In the genomic region with DNA sequence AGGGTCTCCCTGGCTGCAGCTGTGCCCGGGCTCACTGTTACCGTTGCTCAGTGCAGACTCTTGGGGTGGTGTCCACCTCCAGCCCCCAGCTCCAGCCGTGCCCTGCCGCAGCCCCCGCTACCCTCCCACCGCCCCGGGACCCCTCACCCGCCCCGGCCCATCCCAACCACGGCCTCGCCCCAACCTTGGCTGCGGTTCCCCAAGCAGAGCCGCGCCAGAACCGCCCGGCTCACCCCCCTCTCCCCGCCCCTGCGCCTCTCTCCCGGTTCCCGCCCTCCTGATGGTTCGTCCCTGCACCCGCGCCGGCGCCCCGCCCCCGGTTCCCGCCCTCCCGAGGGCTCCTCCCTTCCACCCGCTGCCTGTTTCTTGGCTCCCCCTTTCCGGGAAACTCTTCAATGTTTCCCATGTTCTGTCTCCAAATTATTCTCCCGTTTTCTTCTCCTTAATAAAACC, we compare ENCODE assay signal across 8 cellular contexts. TPM values are rescaled to one million over a fixed set of nuclear protein-coding genes. Genes with fewer than 3 reads are reported as not detected.
DNase-seq lines count a peak whose midpoint lies in the region; ATAC-seq lines count a peak whose summit lies in the region.

No MANE protein-coding gene starts in this region.

- H3K36me3 ChIP-seq in stomach smooth muscle (ENCODE audit: control insufficient read depth in 2 of 2, insufficient read depth in 2 of 2, low read length in 2 of 2), result peaks cover 0 to 2% of the 10 kb centered on the region in 2 donors

- H3K27me3 ChIP-seq in stomach smooth muscle (ENCODE audit: control insufficient read depth in 1 of 2, insufficient read depth in 2 of 2, low read length in 2 of 2), result no peaks in the 10 kb centered on the region

- ATAC-seq in HG03139 (IDR thresholded peaks at IDR 0.05; ENCODE audit: unreplicated experiment) (peak; percentile 75), GM18519 (IDR thresholded peaks at IDR 0.05; ENCODE audit: low FRiP score, unreplicated experiment) (no peak)
- ATAC-seq in natural killer cell treated with Interleukin-12 subunit alpha and Interleukin-12 subunit beta and Interleukin-15 and Interleukin-18, amount 100 ng/mL, for 72 hours, result peak; percentile 59 to 82

- H3K9me3 Mint-ChIP-seq in natural killer cell treated with Interleukin-12 subunit alpha and Interleukin-12 subunit beta and Interleukin-15 and Interleukin-18, amount 100 ng/mL, for 72 hours, result no peaks in the 10 kb centered on the region

- H3K27ac ChIP-seq in stomach smooth muscle (ENCODE audit: low read length), result no peak overlapping the region

- H3K4me3 ChIP-seq in stomach smooth muscle (ENCODE audit: low read length in 2 of 2), result peak overlapping the region; percentile 78 to 79

- H3K27ac Mint-ChIP-seq in natural killer cell treated with Interleukin-12 subunit alpha and Interleukin-12 subunit beta and Interleukin-15 and Interleukin-18, amount 100 ng/mL, for 72 hours, result peak overlapping the region in 1 of 2 donors; percentile 26

- H3K9me3 ChIP-seq in stomach smooth muscle (ENCODE audit: control insufficient read depth in 2 of 2, low read length in 2 of 2), result no peaks in the 10 kb centered on the region

- H3K4me1 ChIP-seq in stomach smooth muscle (ENCODE audit: control insufficient read depth, insufficient read depth, low read length), result peaks cover 42% of the 10 kb centered on the region

- peaks cover 0 to 9% of the 10 kb centered on the region in 2 donors for H3K4me1 Mint-ChIP-seq in natural killer cell treated with Interleukin-12 subunit alpha and Interleukin-12 subunit beta and Interleukin-15 and Interleukin-18, amount 100 ng/mL, for 72 hours (ENCODE audit: low read depth in 2 of 2)

- peak overlapping the region; percentile 80 for H3K4me3 Mint-ChIP-seq in natural killer cell treated with Interleukin-12 subunit alpha and Interleukin-12 subunit beta and Interleukin-15 and Interleukin-18, amount 100 ng/mL, for 72 hours

- peak overlapping the region; percentile 54 to 69 for H3K9ac ChIP-seq in stomach smooth muscle (ENCODE audit: low read length in 2 of 2)

- peaks cover 6 to 11% of the 10 kb centered on the region in 2 donors for H3K27me3 Mint-ChIP-seq in natural killer cell treated with Interleukin-12 subunit alpha and Interleukin-12 subunit beta and Interleukin-15 and Interleukin-18, amount 100 ng/mL, for 72 hours

- H3K36me3 Mint-ChIP-seq in natural killer cell treated with Interleukin-12 subunit alpha and Interleukin-12 subunit beta and Interleukin-15 and Interleukin-18, amount 100 ng/mL, for 72 hours, result no peaks in the 10 kb centered on the region

- DNase-seq in DMS114 treated with DMSO at 0.1 percent for 48 hours (lab: John Stamatoyannopoulos, UW; ENCODE audit: unreplicated experiment), result peak; percentile 51
- DNase-seq in NCI-H82 treated with DMSO at 0.1 percent for 48 hours (lab: John Stamatoyannopoulos, UW; ENCODE audit: unreplicated experiment), result peak; percentile 44
- DNase-seq in activated T-helper 1 cell treated with Interleukin-2 at 50 U/mL for 16 hours (ENCODE audit: low read depth), result peak; percentile 23
- DNase-seq in fibroblast of the conjunctiva (ENCODE audit: low read depth), result peak; percentile 30
- peak; percentile 70 for DNase-seq in natural killer cell treated with Interleukin-12 subunit alpha and Interleukin-12 subunit beta and Interleukin-15 and Interleukin-18, amount 100 ng/mL, for 72 hours (ENCODE audit: low spot score)

RNA-seq across cellular contexts. Expression of a gene that starts 40.3 kb away (rescaled TPM):
- total RNA-seq in natural killer cell treated with Interleukin-12 subunit alpha and Interleukin-12 subunit beta and Interleukin-15 and Interleukin-18, amount 100 ng/mL, for 72 hours, result 100 to 1,000 TPM in 1 of 2 donors, 10 to 100 TPM in 1; 95.5 to 137 TPM
